8 cellular contexts compared by ENCODE assay signal in genomic region chr4:176002007-176002623, GRCh38.
DNase-seq lines count a peak whose midpoint lies in the region; ATAC-seq and TF ChIP-seq lines count a peak whose summit lies in the region.

No MANE protein-coding gene starts in this region.

- ATAC-seq in GM18867 (IDR thresholded peaks at IDR 0.05; ENCODE audit: unreplicated experiment) (peak; percentile 78), HG03159 (IDR thresholded peaks at IDR 0.05; ENCODE audit: unreplicated experiment) (peak; percentile 62), T-helper 17 cell (no peak)
- ATAC-seq in CD8-positive, alpha-beta T cell = no peak

- intact Hi-C loops in CD8-positive, alpha-beta T cell (cut with DNase I, micrococcal nuclease) = no loop called here

- H3K9me3 Mint-ChIP-seq in neural crest cell = no peaks in the 10 kb centered on the region
- H3K9me3 Mint-ChIP-seq in CD8-positive, alpha-beta T cell = no peaks in the 10 kb centered on the region

- POLR2A ChIA-PET in CD8-positive, alpha-beta T cell (lab: Charles Lee) = no interaction called here

- CTCF ChIA-PET in CD8-positive, alpha-beta T cell (lab: Charles Lee) = no interaction called here

- H3K27ac ChIP-seq in CD8-positive, alpha-beta T cell (ENCODE audit: low read depth, low read length) = no peak overlapping the region

- no peaks in the 10 kb centered on the region for H3K4me1 ChIP-seq in BE2C
- H3K4me1 ChIP-seq in CD8-positive, alpha-beta T cell (ENCODE audit: insufficient read depth, low read length) = no peaks in the 10 kb centered on the region

- peak overlapping the region; percentile 54 for H3K4me3 ChIP-seq in BE2C (ENCODE audit: low read depth, low read length)
- H3K4me3 ChIP-seq in fibroblast of pulmonary artery (replicated peaks; ENCODE audit: low read depth, low read length) = peak overlapping the region; percentile 42
- H3K4me3 ChIP-seq in CD8-positive, alpha-beta T cell (ENCODE audit: low read depth, low read length) = no peak overlapping the region

- TF ChIP-seq CTCF in BE2C (IDR thresholded peaks at IDR 0.05; ENCODE audit: low read depth, low read length) (no peak), fibroblast of pulmonary artery (IDR thresholded peaks at IDR 0.05; ENCODE audit: low read length, missing control alignments) (no peak), neural crest cell (conservative IDR thresholded peaks at IDR 0.05) (no peak)
- no peak for TF ChIP-seq CTCF in CD8-positive, alpha-beta T cell (IDR thresholded peaks at IDR 0.05)

- peaks cover 5% of the 10 kb centered on the region for H3K36me3 Mint-ChIP-seq in T-helper 17 cell (ENCODE audit: low read depth)
- no peaks in the 10 kb centered on the region for H3K36me3 Mint-ChIP-seq in neural crest cell (ENCODE audit: low read depth)
- H3K36me3 Mint-ChIP-seq in CD8-positive, alpha-beta T cell = no peaks in the 10 kb centered on the region

- H3K9me3 ChIP-seq in BE2C (no peaks in the 10 kb centered on the region), T-helper 17 cell (ENCODE audit: control insufficient read depth, low read length, poor library complexity, severe bottlenecking) (no peaks in the 10 kb centered on the region)
- H3K9me3 ChIP-seq in CD8-positive, alpha-beta T cell (ENCODE audit: low read length) = no peaks in the 10 kb centered on the region

- no peaks in the 10 kb centered on the region for H3K4me1 Mint-ChIP-seq in T-helper 17 cell
- H3K4me1 Mint-ChIP-seq in neural crest cell = peaks cover 22% of the 10 kb centered on the region
- H3K4me1 Mint-ChIP-seq in CD8-positive, alpha-beta T cell (ENCODE audit: low read depth) = peaks cover 2% of the 10 kb centered on the region

- no peaks in the 10 kb centered on the region for H3K36me3 ChIP-seq in BE2C
- H3K36me3 ChIP-seq in CD8-positive, alpha-beta T cell (ENCODE audit: insufficient read depth, low read length) = no peaks in the 10 kb centered on the region

- H3K27ac Mint-ChIP-seq in T-helper 17 cell (no peak overlapping the region), neural crest cell (ENCODE audit: unreplicated experiment) (peak overlapping the region; percentile 98)
- no peak overlapping the region for H3K27ac Mint-ChIP-seq in CD8-positive, alpha-beta T cell

- peaks cover 31% of the 10 kb centered on the region for H3K27me3 ChIP-seq in BE2C
- H3K27me3 ChIP-seq in CD8-positive, alpha-beta T cell (ENCODE audit: insufficient read depth, low read length) = peaks cover 4% of the 10 kb centered on the region

- peak; percentile 41 for DNase-seq in BE2C
- DNase-seq in T-helper 17 cell = no peak
- peak; percentile 1 for DNase-seq in fibroblast of pulmonary artery (ENCODE audit: low read depth)
- peak; percentile 45 for DNase-seq in neural crest cell (ENCODE audit: low read depth, low spot score)
- DNase-seq in dedifferentiated amniotic fluid mesenchymal stem cell (ENCODE audit: extremely low spot score) = no peak
- no peak for DNase-seq in CD8-positive, alpha-beta T cell

- H3K4me3 Mint-ChIP-seq in T-helper 17 cell (peak overlapping the region; percentile 77), neural crest cell (peak overlapping the region; percentile 95)
- H3K4me3 Mint-ChIP-seq in CD8-positive, alpha-beta T cell = no peak overlapping the region

- peaks cover 33% of the 10 kb centered on the region for H3K27me3 Mint-ChIP-seq in T-helper 17 cell
- H3K27me3 Mint-ChIP-seq in neural crest cell (ENCODE audit: low read depth) = peaks cover 9% of the 10 kb centered on the region
- H3K27me3 Mint-ChIP-seq in CD8-positive, alpha-beta T cell (ENCODE audit: low read depth) = peaks cover 39% of the 10 kb centered on the region

Comparison
In these comparisons a context has a peak if more than half of its experiments do, and no peak if none do; other contexts are left out.
1. DNase-seq: peak in BE2C (single experiment), fibroblast of pulmonary artery (single experiment) and neural crest cell (single experiment); none in T-helper 17 cell (0 of 3), dedifferentiated amniotic fluid mesenchymal stem cell (single experiment) and CD8-positive, alpha-beta T cell (0 of 7).
2. ATAC-seq: peak in GM18867 (single experiment) and HG03159 (single experiment); none in T-helper 17 cell (single experiment) and CD8-positive, alpha-beta T cell (single experiment).